ENCODE assay signal across 1 cellular context in genomic region chr5:29993286-29993685, GRCh38.
TF ChIP-seq lines count a peak whose summit lies in the region.

No MANE protein-coding gene starts in this region.

TF ChIP-seq in K562, 482 proteins besides CTCF, POLR2A, EP300 and RAD21 (continued from another document and continues in another):
- TF ChIP-seq HDAC3 (IDR thresholded peaks at IDR 0.05; ENCODE audit: borderline replicate concordance, partially characterized antibody): peak; percentile 38
- TF ChIP-seq ZC3H4 (CRISPR knock-in tag; IDR thresholded peaks at IDR 0.05; ENCODE audit: borderline replicate concordance): no peak
- TF ChIP-seq FOXJ2 (tag; IDR thresholded peaks at IDR 0.05): no peak
- TF ChIP-seq HBP1 (CRISPR knock-in tag; IDR thresholded peaks at IDR 0.05): no peak
- TF ChIP-seq KAT2B (IDR thresholded peaks at IDR 0.05; ENCODE audit: low read depth, low read length): no peak
- TF ChIP-seq, protein P1, sequence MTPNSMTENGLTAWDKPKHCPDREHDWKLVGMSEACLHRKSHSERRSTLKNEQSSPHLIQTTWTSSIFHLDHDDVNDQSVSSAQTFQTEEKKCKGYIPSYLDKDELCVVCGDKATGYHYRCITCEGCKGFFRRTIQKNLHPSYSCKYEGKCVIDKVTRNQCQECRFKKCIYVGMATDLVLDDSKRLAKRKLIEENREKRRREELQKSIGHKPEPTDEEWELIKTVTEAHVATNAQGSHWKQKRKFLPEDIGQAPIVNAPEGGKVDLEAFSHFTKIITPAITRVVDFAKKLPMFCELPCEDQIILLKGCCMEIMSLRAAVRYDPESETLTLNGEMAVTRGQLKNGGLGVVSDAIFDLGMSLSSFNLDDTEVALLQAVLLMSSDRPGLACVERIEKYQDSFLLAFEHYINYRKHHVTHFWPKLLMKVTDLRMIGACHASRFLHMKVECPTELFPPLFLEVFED (CRISPR knock-in tag; conservative IDR thresholded peaks at IDR 0.05): no peak
- TF ChIP-seq CEBPZ (IDR thresholded peaks at IDR 0.05; ENCODE audit: borderline replicate concordance, low read depth, low read length): no peak
- no peak for TF ChIP-seq BHLHE40 (IDR thresholded peaks at IDR 0.05; ENCODE audit: low read length)
- no peak for TF ChIP-seq MTF1 (CRISPR knock-in tag; IDR thresholded peaks at IDR 0.05; ENCODE audit: borderline replicate concordance)
- TF ChIP-seq NFRKB (IDR thresholded peaks at IDR 0.05; ENCODE audit: low read depth): no peak
- no peak for TF ChIP-seq ZNF696 (CRISPR knock-in tag; conservative IDR thresholded peaks at IDR 0.05)
- TF ChIP-seq MAFF (IDR thresholded peaks at IDR 0.05; ENCODE audit: low read length): no peak
- no peak for TF ChIP-seq HMG20B (CRISPR knock-in tag; IDR thresholded peaks at IDR 0.05)
- 0 out of 2 replicates have a peak, but pooled peaks have one; percentile 38 for TF ChIP-seq ZNF592 (IDR thresholded peaks at IDR 0.05)
- TF ChIP-seq PHB2 (IDR thresholded peaks at IDR 0.05; ENCODE audit: low read depth): no peak
- TF ChIP-seq PHF8 (IDR thresholded peaks at IDR 0.05; ENCODE audit: borderline replicate concordance, low read length): no peak
- no peak for TF ChIP-seq MIER1 (IDR thresholded peaks at IDR 0.05; ENCODE audit: low read depth)
- no peak for TF ChIP-seq NCOA6 (IDR thresholded peaks at IDR 0.05)
- peak; percentile 62; the same call in 1 of the 2 replicates for TF ChIP-seq LEF1 (IDR thresholded peaks at IDR 0.05)
- no peak for TF ChIP-seq FOXK2 (conservative IDR thresholded peaks at IDR 0.05 in 1 of 2, IDR thresholded peaks at IDR 0.05 in 1 of 2; ENCODE audit: low read depth in 2 of 2)
- TF ChIP-seq, protein P2, sequence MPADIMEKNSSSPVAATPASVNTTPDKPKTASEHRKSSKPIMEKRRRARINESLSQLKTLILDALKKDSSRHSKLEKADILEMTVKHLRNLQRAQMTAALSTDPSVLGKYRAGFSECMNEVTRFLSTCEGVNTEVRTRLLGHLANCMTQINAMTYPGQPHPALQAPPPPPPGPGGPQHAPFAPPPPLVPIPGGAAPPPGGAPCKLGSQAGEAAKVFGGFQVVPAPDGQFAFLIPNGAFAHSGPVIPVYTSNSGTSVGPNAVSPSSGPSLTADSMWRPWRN (IDR thresholded peaks at IDR 0.05; ENCODE audit: low read depth): no peak
- TF ChIP-seq ZNF778 (CRISPR knock-in tag; IDR thresholded peaks at IDR 0.05): no peak
- no peak for TF ChIP-seq ATF1 (CRISPR knock-in tag; IDR thresholded peaks at IDR 0.05)
- 0 out of 2 replicates have a peak, but pooled peaks have one; percentile 18 for TF ChIP-seq ATF1 (tag; IDR thresholded peaks at IDR 0.05)
- no peak for TF ChIP-seq CBFB (CRISPR knock-in tag; IDR thresholded peaks at IDR 0.05)
- TF ChIP-seq RHOXF2B (CRISPR knock-in tag; conservative IDR thresholded peaks at IDR 0.05): no peak
- TF ChIP-seq, protein P3, sequence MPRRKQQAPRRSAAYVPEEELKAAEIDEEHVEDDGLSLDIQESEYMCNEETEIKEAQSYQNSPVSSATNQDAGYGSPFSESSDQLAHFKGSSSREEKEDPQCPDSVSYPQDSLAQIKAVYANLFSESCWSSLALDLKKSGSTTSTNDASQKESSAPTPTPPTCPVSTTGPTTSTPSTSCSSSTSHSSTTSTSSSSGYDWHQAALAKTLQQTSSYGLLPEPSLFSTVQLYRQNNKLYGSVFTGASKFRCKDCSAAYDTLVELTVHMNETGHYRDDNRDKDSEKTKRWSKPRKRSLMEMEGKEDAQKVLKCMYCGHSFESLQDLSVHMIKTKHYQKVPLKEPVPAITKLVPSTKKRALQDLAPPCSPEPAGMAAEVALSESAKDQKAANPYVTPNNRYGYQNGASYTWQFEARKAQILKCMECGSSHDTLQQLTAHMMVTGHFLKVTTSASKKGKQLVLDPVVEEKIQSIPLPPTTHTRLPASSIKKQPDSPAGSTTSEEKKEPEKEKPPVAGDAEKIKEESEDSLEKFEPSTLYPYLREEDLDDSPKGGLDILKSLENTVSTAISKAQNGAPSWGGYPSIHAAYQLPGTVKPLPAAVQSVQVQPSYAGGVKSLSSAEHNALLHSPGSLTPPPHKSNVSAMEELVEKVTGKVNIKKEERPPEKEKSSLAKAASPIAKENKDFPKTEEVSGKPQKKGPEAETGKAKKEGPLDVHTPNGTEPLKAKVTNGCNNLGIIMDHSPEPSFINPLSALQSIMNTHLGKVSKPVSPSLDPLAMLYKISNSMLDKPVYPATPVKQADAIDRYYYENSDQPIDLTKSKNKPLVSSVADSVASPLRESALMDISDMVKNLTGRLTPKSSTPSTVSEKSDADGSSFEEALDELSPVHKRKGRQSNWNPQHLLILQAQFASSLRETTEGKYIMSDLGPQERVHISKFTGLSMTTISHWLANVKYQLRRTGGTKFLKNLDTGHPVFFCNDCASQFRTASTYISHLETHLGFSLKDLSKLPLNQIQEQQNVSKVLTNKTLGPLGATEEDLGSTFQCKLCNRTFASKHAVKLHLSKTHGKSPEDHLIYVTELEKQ (CRISPR knock-in tag; IDR thresholded peaks at IDR 0.05): no peak
- no peak for TF ChIP-seq PTBP1 (IDR thresholded peaks at IDR 0.05; ENCODE audit: low read depth, low read length)
- TF ChIP-seq RAD51 (IDR thresholded peaks at IDR 0.05; ENCODE audit: borderline replicate concordance, low read depth): no peak
- peak; percentile 55; the same call in 1 of the 2 replicates for TF ChIP-seq KLF16 (IDR thresholded peaks at IDR 0.05)
- no peak for TF ChIP-seq SMAD2 (IDR thresholded peaks at IDR 0.05; ENCODE audit: low read depth, low read length)
- no peak for TF ChIP-seq HNRNPH1 (optimal IDR thresholded peaks at IDR 0.05; ENCODE audit: low read depth, low read length)
- no peak for TF ChIP-seq ZNF121 (CRISPR knock-in tag; conservative IDR thresholded peaks at IDR 0.05)
- no peak for TF ChIP-seq POLR2AphosphoS5 (IDR thresholded peaks at IDR 0.05; ENCODE audit: control insufficient read depth, insufficient read depth, low read depth, low read length)
- TF ChIP-seq, protein P4, sequence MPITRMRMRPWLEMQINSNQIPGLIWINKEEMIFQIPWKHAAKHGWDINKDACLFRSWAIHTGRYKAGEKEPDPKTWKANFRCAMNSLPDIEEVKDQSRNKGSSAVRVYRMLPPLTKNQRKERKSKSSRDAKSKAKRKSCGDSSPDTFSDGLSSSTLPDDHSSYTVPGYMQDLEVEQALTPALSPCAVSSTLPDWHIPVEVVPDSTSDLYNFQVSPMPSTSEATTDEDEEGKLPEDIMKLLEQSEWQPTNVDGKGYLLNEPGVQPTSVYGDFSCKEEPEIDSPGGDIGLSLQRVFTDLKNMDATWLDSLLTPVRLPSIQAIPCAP (CRISPR knock-in tag; IDR thresholded peaks at IDR 0.05; ENCODE audit: borderline replicate concordance): no peak
- TF ChIP-seq BRCA1 (IDR thresholded peaks at IDR 0.05): no peak
- TF ChIP-seq BRCA1 (CRISPR knock-in tag; IDR thresholded peaks at IDR 0.05): no peak
- peak in 1 of 2 experiments; percentile 74; a peak in 1 of 4 replicates for TF ChIP-seq ARNT (IDR thresholded peaks at IDR 0.05)
- peak in 1 of 2 experiments; percentile 30 for TF ChIP-seq NCOA2 (IDR thresholded peaks at IDR 0.05; ENCODE audit: partially characterized antibody in 2 of 2)
- TF ChIP-seq, protein P5, sequence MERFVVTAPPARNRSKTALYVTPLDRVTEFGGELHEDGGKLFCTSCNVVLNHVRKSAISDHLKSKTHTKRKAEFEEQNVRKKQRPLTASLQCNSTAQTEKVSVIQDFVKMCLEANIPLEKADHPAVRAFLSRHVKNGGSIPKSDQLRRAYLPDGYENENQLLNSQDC (CRISPR knock-in tag; IDR thresholded peaks at IDR 0.05): no peak
- TF ChIP-seq CXXC5 (CRISPR knock-in tag; IDR thresholded peaks at IDR 0.05): peak; percentile 51
- TF ChIP-seq MXI1 (IDR thresholded peaks at IDR 0.05; ENCODE audit: low read depth, low read length): no peak
- TF ChIP-seq GATA2 (CRISPR knock-in tag; IDR thresholded peaks at IDR 0.05): 0 out of 2 replicates have a peak, but pooled peaks have one; percentile 52
- no peak for TF ChIP-seq ZNF57 (CRISPR knock-in tag; IDR thresholded peaks at IDR 0.05)
- TF ChIP-seq CSDE1 (IDR thresholded peaks at IDR 0.05): no peak
- TF ChIP-seq ELF2 (CRISPR knock-in tag; IDR thresholded peaks at IDR 0.05): no peak
- TF ChIP-seq HCFC1 (IDR thresholded peaks at IDR 0.05; ENCODE audit: low read depth, low read length): no peak
- peak; percentile 54; the same call in 1 of the 2 replicates for TF ChIP-seq ATF3 (IDR thresholded peaks at IDR 0.05)
- no peak for TF ChIP-seq ATF3 (CRISPR knock-in tag; conservative IDR thresholded peaks at IDR 0.05)
- no peak for TF ChIP-seq BDP1 (IDR thresholded peaks at IDR 0.05; ENCODE audit: insufficient read depth, insufficient read length)
- TF ChIP-seq ZNF785 (CRISPR knock-in tag; IDR thresholded peaks at IDR 0.05): no peak
- TF ChIP-seq MCM7 (IDR thresholded peaks at IDR 0.05): no peak
